13 cellular contexts compared by ENCODE assay signal in the genomic region with DNA sequence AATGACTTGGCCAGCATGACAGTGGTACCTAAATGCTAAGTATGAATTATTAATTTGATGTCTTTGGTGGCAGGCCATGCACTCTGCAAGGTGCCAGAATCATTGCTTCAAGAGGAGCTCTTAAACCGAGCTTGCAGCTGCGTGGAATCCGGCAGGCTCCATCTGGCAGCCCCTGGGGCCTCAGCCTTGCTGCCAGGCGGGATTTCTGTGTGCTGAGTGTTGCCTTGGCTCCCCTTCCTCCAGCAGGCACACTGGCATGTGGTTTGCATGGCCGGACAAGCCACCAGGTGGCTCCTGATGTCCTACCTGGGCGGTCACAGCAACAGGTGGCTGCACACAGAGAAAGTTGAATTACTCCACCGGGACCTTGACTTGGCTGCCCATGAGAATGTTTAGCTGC.
DNase-seq lines count a peak whose midpoint lies in the region; ATAC-seq and TF ChIP-seq lines count a peak whose summit lies in the region.
"Had no signal": no experiment of that assay in that cellular context is flagged by ENCODE, and none has a peak within 500 bp of the region (broad histone marks: within the 10 kb centered on the region; RNA-seq: fewer than 3 reads in every experiment).

No MANE protein-coding gene starts in this region.

- no peaks in the 10 kb centered on the region for H3K4me1 Mint-ChIP-seq in naive thymus-derived CD4-positive, alpha-beta T cell
- H3K4me1 Mint-ChIP-seq: stimulated activated memory B cell treated with anti-CD40 and anti-IgM and Interleukin-4, amounts not matched to agents 10 μg/mL and 1 μg/mL and 100 μg/mL, for 72 hours; T-helper 17 cell had no signal

- peak; percentile 41 for TF ChIP-seq CTCF in PC-9 (conservative IDR thresholded peaks at IDR 0.05)

- H3K9me2 ChIP-seq in PC-9 (ENCODE audit: insufficient read depth) = no peaks in the 10 kb centered on the region

- no TSS peak for BruUV-seq in PC-9 (replicated peaks; lab: Mats Ljungman, UMichigan)

- H3K27ac ChIP-seq in PC-9 = no peak overlapping the region
- no peak overlapping the region for H3K27ac ChIP-seq in naive thymus-derived CD4-positive, alpha-beta T cell (ENCODE audit: low read depth, low read length)

- ATAC-seq in left lobe of liver = peak; percentile 90
- no peak for ATAC-seq in naive thymus-derived CD4-positive, alpha-beta T cell
- ATAC-seq: stimulated activated memory B cell treated with anti-CD40 and anti-IgM and Interleukin-4, amounts not matched to agents 10 μg/mL and 1 μg/mL and 100 μg/mL, for 72 hours; T-helper 17 cell had no signal

- no peak overlapping the region for H3K4me2 ChIP-seq in PC-9

- H4K20me1 ChIP-seq in PC-9 (ENCODE audit: insufficient read depth) = no peaks in the 10 kb centered on the region

- peak; percentile 28 for DNase-seq in COR-L47 (lab: John Stamatoyannopoulos, UW)
- DNase-seq in HT-29 (ENCODE audit: low spot score) = peak; percentile 54
- DNase-seq in PC-9 = peak in 1 of 2 experiments; percentile 11
- DNase-seq in left lobe of liver (ENCODE audit: low spot score) = peak; percentile 55
- DNase-seq in NAMALWA (ENCODE audit: low spot score) = no peak
- DNase-seq in UCSD-AML1 (lab: John Stamatoyannopoulos, UW; ENCODE audit: unreplicated experiment) = no peak
- no peak for DNase-seq in NCI-H187 treated with DMSO at 0.1 percent for 48 hours (lab: John Stamatoyannopoulos, UW)
- no peak for DNase-seq in naive thymus-derived CD4-positive, alpha-beta T cell
- DNase-seq: NCI-H748 treated with DMSO at 0.1 percent for 48 hours; stimulated activated CD4-positive, alpha-beta T cell treated with anti-CD3 and anti-CD28 coated beads, Interleukin-15, amount 100 ng/mL, for 24 hours; T-helper 17 cell had no signal

- CTCF ChIA-PET in PC-9 (lab: Charles Lee) = no interaction called here
- CTCF ChIA-PET in naive thymus-derived CD4-positive, alpha-beta T cell (lab: Charles Lee) = no interaction called here

- no peaks in the 10 kb centered on the region for H3K36me3 ChIP-seq in PC-9 (ENCODE audit: low read depth)
- H3K36me3 ChIP-seq in naive thymus-derived CD4-positive, alpha-beta T cell (ENCODE audit: control insufficient read depth in 2 of 3, insufficient read depth in 3 of 3, low read length in 3 of 3) = no peaks in the 10 kb centered on the region

- H3K4me3 ChIP-seq in PC-9 = no peak overlapping the region
- H3K4me3 ChIP-seq in naive thymus-derived CD4-positive, alpha-beta T cell (ENCODE audit: low read length) = no peak overlapping the region

- no peaks in the 10 kb centered on the region for H3K36me3 Mint-ChIP-seq in naive thymus-derived CD4-positive, alpha-beta T cell
- H3K36me3 Mint-ChIP-seq: stimulated activated memory B cell treated with anti-CD40 and anti-IgM and Interleukin-4, amounts not matched to agents 10 μg/mL and 1 μg/mL and 100 μg/mL, for 72 hours had no signal

- no peaks in the 10 kb centered on the region for H3K4me1 ChIP-seq in PC-9 (replicated peaks; ENCODE audit: insufficient read depth)
- H3K4me1 ChIP-seq in naive thymus-derived CD4-positive, alpha-beta T cell (ENCODE audit: control insufficient read depth in 2 of 2, insufficient read depth in 2 of 2, low read length in 2 of 2) = no peaks in the 10 kb centered on the region

- no peak overlapping the region for H2AFZ ChIP-seq in PC-9

- H3K79me2 ChIP-seq in PC-9 (ENCODE audit: low read depth) = no peaks in the 10 kb centered on the region

- H3K27ac Mint-ChIP-seq in naive thymus-derived CD4-positive, alpha-beta T cell = no peak overlapping the region
- H3K27ac Mint-ChIP-seq: stimulated activated memory B cell treated with anti-CD40 and anti-IgM and Interleukin-4, amounts not matched to agents 10 μg/mL and 1 μg/mL and 100 μg/mL, for 72 hours; T-helper 17 cell had no signal

- no peaks in the 10 kb centered on the region for H3K9me3 ChIP-seq in PC-9 (ENCODE audit: insufficient read depth, low read depth)
- no peaks in the 10 kb centered on the region for H3K9me3 ChIP-seq in naive thymus-derived CD4-positive, alpha-beta T cell (ENCODE audit: control insufficient read depth in 2 of 3, low read length in 3 of 3)

- H3K27me3 Mint-ChIP-seq in naive thymus-derived CD4-positive, alpha-beta T cell = peaks cover 0 to 19% (median 4%) of the 10 kb centered on the region in 5 donors

- peaks cover 0 to 4% (median 0%) of the 10 kb centered on the region in 11 donors for H3K9me3 Mint-ChIP-seq in naive thymus-derived CD4-positive, alpha-beta T cell
- H3K9me3 Mint-ChIP-seq: stimulated activated memory B cell treated with anti-CD40 and anti-IgM and Interleukin-4, amounts not matched to agents 10 μg/mL and 1 μg/mL and 100 μg/mL, for 72 hours had no signal

- no peak overlapping the region for H3K4me3 Mint-ChIP-seq in naive thymus-derived CD4-positive, alpha-beta T cell
- H3K4me3 Mint-ChIP-seq: nephron; stimulated activated memory B cell treated with anti-CD40 and anti-IgM and Interleukin-4, amounts not matched to agents 10 μg/mL and 1 μg/mL and 100 μg/mL, for 72 hours; T-helper 17 cell had no signal

- peaks cover 27% of the 10 kb centered on the region for H3K27me3 ChIP-seq in PC-9 (ENCODE audit: insufficient read depth, low read depth)
- no peaks in the 10 kb centered on the region for H3K27me3 ChIP-seq in naive thymus-derived CD4-positive, alpha-beta T cell (ENCODE audit: control insufficient read depth in 2 of 2, insufficient read depth in 2 of 2, low read length in 2 of 2)

- no peaks in the 10 kb centered on the region for H3F3A ChIP-seq in PC-9 (ENCODE audit: insufficient read depth, low read depth)

- POLR2A ChIA-PET in PC-9 (lab: Charles Lee; ENCODE audit: unreplicated experiment) = no interaction called here
- POLR2A ChIA-PET in naive thymus-derived CD4-positive, alpha-beta T cell (lab: Charles Lee) = no interaction called here

- intact Hi-C loops in PC-9 (cut with micrococcal nuclease; ENCODE audit: unreplicated experiment) = loop anchor here (5.0 kb wide), 1 partner anchor 531 kb away; no protein-coding TSS in a partner anchor
- intact Hi-C loops in naive thymus-derived CD4-positive, alpha-beta T cell (cut with micrococcal nuclease) = no loop called here

Comparison
In these comparisons a context has a peak if more than half of its experiments do, and no peak if none do; other contexts are left out.
1. DNase-seq: peak in COR-L47 (single experiment), HT-29 (single experiment) and left lobe of liver (single experiment); none in NAMALWA (single experiment), UCSD-AML1 (single experiment), NCI-H187 treated with DMSO at 0.1 percent for 48 hours (single experiment) and naive thymus-derived CD4-positive, alpha-beta T cell (0 of 9).